16 cellular contexts compared by ENCODE assay signal in the genomic region with DNA sequence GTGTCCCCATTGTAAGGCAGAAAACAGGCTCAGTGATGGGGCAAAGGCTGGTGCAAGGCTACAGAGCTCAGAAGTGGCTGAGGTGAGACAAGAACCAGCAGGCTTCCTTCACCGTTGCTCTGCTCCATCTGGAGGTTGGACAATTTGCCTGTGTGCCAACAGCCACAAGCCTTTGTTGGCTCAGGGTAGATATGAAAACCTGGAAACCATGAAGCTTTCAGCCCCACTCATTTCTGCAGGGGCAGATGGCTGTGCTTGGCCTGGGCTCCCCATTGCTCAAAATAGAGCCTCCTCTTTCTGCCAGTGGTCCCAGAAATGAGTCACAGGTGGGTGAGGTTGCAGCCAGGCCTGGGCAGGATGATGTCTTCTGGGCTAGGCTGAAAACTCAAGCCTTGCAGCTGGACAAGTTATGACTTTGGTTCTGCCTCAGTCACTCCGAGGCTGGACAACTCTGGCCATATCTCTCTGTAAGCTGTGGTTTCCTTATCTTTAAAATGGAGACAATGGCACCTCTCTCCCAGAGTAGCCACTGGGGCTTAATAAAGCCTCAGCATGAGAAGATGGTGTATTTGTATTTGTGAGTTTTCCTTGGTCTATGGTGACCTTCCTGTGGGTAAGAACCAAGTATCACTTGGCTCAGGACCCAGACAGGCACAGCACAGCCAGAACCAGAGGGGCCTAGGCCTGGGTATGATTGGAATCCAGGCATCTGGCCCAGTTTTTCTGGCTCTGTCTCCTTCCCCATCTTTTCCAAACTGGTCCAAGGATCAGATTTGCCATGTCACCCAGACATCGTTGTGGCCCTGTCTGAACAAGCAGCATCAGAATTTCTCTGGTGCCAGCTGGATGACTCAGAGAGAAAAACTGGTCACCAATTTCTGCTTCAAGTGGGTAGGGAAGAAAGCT. TPM values are rescaled to one million over a fixed set of nuclear protein-coding genes. Genes with fewer than 3 reads are reported as not detected.
A peak's percentile ranks its signal among the peaks of the same experiment; 100 is the strongest.
DNase-seq lines count a peak whose midpoint lies in the region; ATAC-seq and TF ChIP-seq lines count a peak whose summit lies in the region.
"Had no signal": no experiment of that assay in that cellular context is flagged by ENCODE, and none has a peak within 500 bp of the region (broad histone marks: within the 10 kb centered on the region; RNA-seq: fewer than 3 reads in every experiment).

No MANE protein-coding gene starts in this region.

- BruUV-seq in MCF 10A (replicated peaks; lab: Mats Ljungman, UMichigan), result no TSS peak
- BruUV-seq in mammary epithelial cell (replicated peaks; lab: Mats Ljungman, UMichigan), result no TSS peak

- H3K4me3 ChIP-seq in breast epithelium (no peak overlapping the region), mammary epithelial cell (replicated peaks in 1 of 3; ENCODE audit: insufficient read depth in 1 of 3, low read depth in 2 of 3, low read length in 3 of 3) (no peak overlapping the region)
- H3K4me3 ChIP-seq: HAP-1 had no signal

- DNase-seq in breast epithelium (ENCODE audit: low spot score in 2 of 2) (peak in 1 of 2 donors; percentile 68), MCF 10A (ENCODE audit: unreplicated experiment) (no peak), mammary epithelial cell (peak; percentile 61), retina (no peak), SK-N-DZ (ENCODE audit: low spot score) (no peak)
- DNase-seq: activated CD8-positive, alpha-beta T cell treated with anti-CD3 and anti-CD28 coated beads, Interleukin-2, amount 10 ng/mL, durations not matched to agents 7 days and 5 days; KG1; left colon; NCI-H2107; stimulated activated CD4-positive, alpha-beta T cell treated with anti-CD3 and anti-CD28 coated beads, Interleukin-12 subunit alpha, Interleukin-12 subunit beta, amount 100 ng/mL, for 4 hours had no signal

- H3K27me3 Mint-ChIP-seq in MCF 10A (ENCODE audit: insufficient read depth, unreplicated experiment), result no peaks in the 10 kb centered on the region

- TF ChIP-seq CTCF in breast epithelium (IDR thresholded peaks at IDR 0.05) (no peak), MCF 10A (IDR thresholded peaks at IDR 0.05; ENCODE audit: unreplicated experiment) (no peak), mammary epithelial cell (conservative IDR thresholded peaks at IDR 0.05 in 1 of 2, IDR thresholded peaks at IDR 0.05 in 1 of 2; ENCODE audit: extremely low read depth in 1 of 2, insufficient read depth in 1 of 2, low read depth in 1 of 2, low read length in 2 of 2) (no peak)

- H3K4me2 ChIP-seq in mammary epithelial cell (ENCODE audit: insufficient read depth, low read depth, low read length), result no peak overlapping the region

- CTCF ChIA-PET in MCF 10A (lab: Yijun Ruan, JAX), result interaction anchor here (0.6 kb wide), 1 partner anchor 12 kb away, joined by 3 read pairs; a partner anchor contains a TSS
- CTCF ChIA-PET in mammary epithelial cell (lab: Charles Lee; ENCODE audit: low non-redundant PET), result interaction anchor here (0.6 kb wide), 1 partner anchor 328 kb away, joined by 5 read pairs; no protein-coding TSS in a partner anchor

- no peak overlapping the region for H2AFZ ChIP-seq in mammary epithelial cell (ENCODE audit: low read depth, low read length)

- 0% methylated on average over 3 of the region's 3 CpGs for WGBS in mammary epithelial cell (ENCODE audit: low coverage, missing lambda C conversion rate)

- dilution Hi-C loops in mammary epithelial cell (cut with HindIII; ENCODE audit: low sequenced_read_pairs), result no loop called here

- peak overlapping the region; percentile 34 to 40 for H3K27ac ChIP-seq in breast epithelium
- H3K27ac ChIP-seq in mammary epithelial cell (ENCODE audit: insufficient read depth, low read depth, low read length), result no peak overlapping the region
- H3K27ac ChIP-seq in layer of hippocampus (ENCODE audit: low read depth, low read length), result peak overlapping the region; percentile 30

- TF ChIP-seq POLR2A in breast epithelium (IDR thresholded peaks at IDR 0.05), result no peak
- TF ChIP-seq POLR2A in GM18505 (IDR thresholded peaks at IDR 0.05; ENCODE audit: borderline replicate concordance, extremely low read depth, insufficient read depth, insufficient read length), result no peak

- no peak overlapping the region for H3K9ac ChIP-seq in mammary epithelial cell (ENCODE audit: insufficient read depth, low read length)

- no peak overlapping the region for H3K27ac Mint-ChIP-seq in MCF 10A (ENCODE audit: low read depth, unreplicated experiment)
- H3K27ac Mint-ChIP-seq: activated CD8-positive, alpha-beta T cell treated with anti-CD3 and anti-CD28 coated beads, Interleukin-2, amount 10 ng/mL, durations not matched to agents 7 days and 5 days; activated naive CD4-positive, alpha-beta T cell treated with anti-CD3 and anti-CD28 coated beads, Interleukin-2, amount 50 U/mL, for 24 hours; natural killer cell treated with Interleukin-12 subunit alpha and Interleukin-12 subunit beta and Interleukin-15 and Interleukin-18, amount 100 ng/mL, for 72 hours had no signal

- H3K36me3 Mint-ChIP-seq in MCF 10A (ENCODE audit: insufficient read depth, unreplicated experiment), result no peaks in the 10 kb centered on the region
- H3K36me3 Mint-ChIP-seq: activated naive CD4-positive, alpha-beta T cell treated with anti-CD3 and anti-CD28 coated beads, Interleukin-2, amount 50 U/mL, for 24 hours; natural killer cell treated with Interleukin-12 subunit alpha and Interleukin-12 subunit beta and Interleukin-15 and Interleukin-18, amount 100 ng/mL, for 72 hours had no signal

- no peaks in the 10 kb centered on the region for H3K4me1 Mint-ChIP-seq in MCF 10A (ENCODE audit: insufficient read depth, unreplicated experiment)

- in situ Hi-C loops in mammary epithelial cell (cut with MboI; ENCODE audit: low sequenced_read_pairs in 2 of 2), result no loop called here

- no peaks in the 10 kb centered on the region for H3K4me1 ChIP-seq in breast epithelium
- H3K4me1 ChIP-seq in mammary epithelial cell (ENCODE audit: insufficient read depth, low read length), result no peaks in the 10 kb centered on the region
- H3K4me1 ChIP-seq: HAP-1 had no signal

- intact Hi-C loops in breast epithelium (cut with DNase I; ENCODE audit: low total_unique reads), result no loop called here
- intact Hi-C loops in MCF 10A (cut with micrococcal nuclease), result no loop called here
- intact Hi-C loops in mammary epithelial cell (cut with micrococcal nuclease), result no loop called here

- no peaks in the 10 kb centered on the region for H3K36me3 ChIP-seq in breast epithelium
- H3K36me3 ChIP-seq in mammary epithelial cell (ENCODE audit: insufficient read depth, low read length), result no peaks in the 10 kb centered on the region
- H3K36me3 ChIP-seq: HAP-1 had no signal

- POLR2A ChIA-PET in MCF 10A (lab: Yijun Ruan, JAX), result interaction anchor here (1.3 to 2.0 kb wide), 2 partner anchors 9 to 12 kb away, joined by 4 to 8 read pairs; a partner anchor contains a TSS

- no peaks in the 10 kb centered on the region for H3K79me2 ChIP-seq in mammary epithelial cell (ENCODE audit: insufficient read depth, low read length)

- no peaks in the 10 kb centered on the region for H3K9me3 ChIP-seq in breast epithelium
- H3K9me3 ChIP-seq in mammary epithelial cell (replicated peaks; ENCODE audit: insufficient read depth, low read length), result no peaks in the 10 kb centered on the region
- H3K9me3 ChIP-seq: HAP-1 had no signal

- H3K27me3 ChIP-seq in breast epithelium (no peaks in the 10 kb centered on the region), mammary epithelial cell (ENCODE audit: insufficient read depth, low read length) (no peaks in the 10 kb centered on the region), layer of hippocampus (ENCODE audit: control insufficient read depth, insufficient read depth, low read length) (peaks cover 2% of the 10 kb centered on the region)

- H3K4me3 Mint-ChIP-seq in MCF 10A (ENCODE audit: unreplicated experiment), result no peak overlapping the region
- H3K4me3 Mint-ChIP-seq: activated CD8-positive, alpha-beta T cell treated with anti-CD3 and anti-CD28 coated beads, Interleukin-2, amount 10 ng/mL, durations not matched to agents 7 days and 5 days; activated naive CD4-positive, alpha-beta T cell treated with anti-CD3 and anti-CD28 coated beads, Interleukin-2, amount 50 U/mL, for 24 hours; natural killer cell treated with Interleukin-12 subunit alpha and Interleukin-12 subunit beta and Interleukin-15 and Interleukin-18, amount 100 ng/mL, for 72 hours had no signal

- H4K20me1 ChIP-seq in mammary epithelial cell (ENCODE audit: insufficient read depth, low read length), result no peaks in the 10 kb centered on the region

- ATAC-seq in GM18505 (IDR thresholded peaks at IDR 0.05; ENCODE audit: unreplicated experiment) (no peak), HG03442 (IDR thresholded peaks at IDR 0.05; ENCODE audit: unreplicated experiment) (no peak)
- ATAC-seq: activated CD8-positive, alpha-beta T cell treated with anti-CD3 and anti-CD28 coated beads, Interleukin-2, amount 10 ng/mL, durations not matched to agents 7 days and 5 days; left colon; natural killer cell treated with Interleukin-12 subunit alpha and Interleukin-12 subunit beta and Interleukin-15 and Interleukin-18, amount 100 ng/mL, for 72 hours had no signal

- H3K9me3 Mint-ChIP-seq in MCF 10A (ENCODE audit: unreplicated experiment), result peaks cover 7% of the 10 kb centered on the region
- H3K9me3 Mint-ChIP-seq: activated naive CD4-positive, alpha-beta T cell treated with anti-CD3 and anti-CD28 coated beads, Interleukin-2, amount 50 U/mL, for 24 hours; natural killer cell treated with Interleukin-12 subunit alpha and Interleukin-12 subunit beta and Interleukin-15 and Interleukin-18, amount 100 ng/mL, for 72 hours had no signal

RNA-seq across cellular contexts. Expression of a gene that starts 12.1 kb away (rescaled TPM):
- 10 to 100 TPM in 2 of 3 donors, 1 to 10 TPM in 1; 6.9 to 21.7 (median 18.0) TPM for total RNA-seq in breast epithelium
- total RNA-seq in MCF 10A (2022), result 2.2 and 2.5 TPM in 2 replicates
- total RNA-seq in mammary epithelial cell, result 1 to 10 TPM; 3.4 to 5.0 TPM
- 1.9 TPM for polyA plus RNA-seq in mammary epithelial cell
- polyA minus RNA-seq in mammary epithelial cell, result not detected
- 12.1 and 17.3 TPM in 2 replicates for polyA plus RNA-seq in SK-N-DZ (2014; cell fraction: cytosol; rRNA removed)
- polyA plus RNA-seq in SK-N-DZ (2014; cell fraction: nucleus; rRNA removed), result 7.4 and 12.8 TPM in 2 replicates
